22 cellular contexts compared by ENCODE assay signal in the genomic region with DNA sequence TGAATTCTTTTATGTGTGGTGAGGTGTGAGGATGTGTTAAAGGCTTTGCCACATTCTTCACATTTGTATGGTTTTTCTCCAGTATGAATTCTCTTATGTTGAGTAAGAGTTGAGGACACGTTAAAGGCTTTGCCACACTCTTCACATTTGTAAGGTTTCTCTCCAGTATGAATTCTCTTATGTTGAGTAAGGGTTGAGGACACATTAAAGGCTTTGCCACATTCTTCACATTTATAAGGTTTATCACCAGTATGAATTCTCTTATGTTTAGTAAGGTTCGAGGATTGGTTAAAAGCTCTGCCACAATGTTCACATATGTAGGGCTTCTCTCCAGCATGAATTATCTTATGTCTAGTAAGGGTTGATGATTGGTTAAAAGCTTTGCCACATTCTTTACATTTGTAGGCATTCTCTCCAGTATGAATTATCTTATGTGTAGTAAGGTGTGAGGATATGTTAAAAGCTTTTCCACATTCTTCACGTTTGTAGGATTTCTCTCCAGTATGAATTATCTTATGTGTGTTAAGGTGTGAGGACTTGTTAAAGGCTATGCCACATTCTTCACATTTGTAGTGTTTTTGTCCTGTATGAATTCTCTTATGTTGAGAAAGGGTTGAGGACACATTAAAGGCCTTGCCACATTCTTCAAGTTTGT. TPM values are rescaled to one million over a fixed set of nuclear protein-coding genes. Genes with fewer than 3 reads are reported as not detected.
DNase-seq lines count a peak whose midpoint lies in the region; ATAC-seq and TF ChIP-seq lines count a peak whose summit lies in the region.
"Had no signal": no experiment of that assay in that cellular context is flagged by ENCODE, and none has a peak within 500 bp of the region (broad histone marks: within the 10 kb centered on the region; RNA-seq: fewer than 3 reads in every experiment).

No MANE protein-coding gene starts in this region.

- H3K4me3 ChIP-seq in CD8-positive, alpha-beta memory T cell (ENCODE audit: low read length), result peak overlapping the region; percentile 27
- H3K4me3 ChIP-seq in HUES48 (ENCODE audit: low read depth, low read length) (peak overlapping the region; percentile 36), adipocyte (ENCODE audit: low read length) (peak overlapping the region; percentile 65), mesenchymal stem cell (ENCODE audit: insufficient read depth in 1 of 2, low read depth in 1 of 2, low read length in 2 of 2) (peak overlapping the region in 1 of 2 experiments; percentile 59), suprapubic skin (no peak overlapping the region)
- H3K4me3 ChIP-seq: heart left ventricle, prostate gland had no signal

- ATAC-seq in GM19328 (IDR thresholded peaks at IDR 0.05; ENCODE audit: unreplicated experiment), result no peak
- ATAC-seq: activated T-helper 17 cell treated with anti-CD3 and anti-CD28 coated beads, Interleukin-2, amount 50 U/mL, for 72 hours; heart left ventricle; left cardiac atrium; SK-N-SH treated with all-trans-retinoic acid at 6 μM for 48 hours; WTC11 had no signal

- H4K91ac ChIP-seq in mesenchymal stem cell (ENCODE audit: low read length), result no peak overlapping the region

- peaks cover 23 to 70% (median 63%) of the 10 kb centered on the region in 3 donors for H3K36me3 Mint-ChIP-seq in CD8-positive, alpha-beta memory T cell

- no peak overlapping the region for H3K27ac ChIP-seq in CD8-positive, alpha-beta memory T cell (ENCODE audit: low read depth, low read length)
- no peak overlapping the region for H3K27ac ChIP-seq in HUES48 (ENCODE audit: low read depth, low read length)
- no peak overlapping the region for H3K27ac ChIP-seq in mesenchymal stem cell (ENCODE audit: low read length, poor library complexity, severe bottlenecking)
- H3K27ac ChIP-seq in suprapubic skin, result no peak overlapping the region
- H3K27ac ChIP-seq: epithelial cell of prostate, heart left ventricle, neutrophil, prostate gland had no signal

- no peak for TF ChIP-seq POLR2A in suprapubic skin (IDR thresholded peaks at IDR 0.05)

- peaks cover 45% of the 10 kb centered on the region for H3K9me3 ChIP-seq in CD8-positive, alpha-beta memory T cell (ENCODE audit: low read length)
- H3K9me3 ChIP-seq in HUES48 (ENCODE audit: control insufficient read depth, insufficient read depth, low read length) (peaks cover 91% of the 10 kb centered on the region), adipocyte (ENCODE audit: control insufficient read depth, low read length) (peaks cover 98% of the 10 kb centered on the region), mesenchymal stem cell (ENCODE audit: control insufficient read depth, low read length) (peaks cover 95% of the 10 kb centered on the region), suprapubic skin (peaks cover 49% of the 10 kb centered on the region)
- H3K9me3 ChIP-seq: prostate gland had no signal

- H3K27ac Mint-ChIP-seq in CD8-positive, alpha-beta memory T cell, result no peak overlapping the region
- H3K27ac Mint-ChIP-seq: activated naive CD8-positive, alpha-beta T cell; activated T-helper 17 cell treated with anti-CD3 and anti-CD28 coated beads, Interleukin-2, amount 50 U/mL, for 72 hours; type B pancreatic cell; WTC11 had no signal

- H3K18ac ChIP-seq in mesenchymal stem cell (ENCODE audit: low read depth in 1 of 2, low read length in 2 of 2), result no peak overlapping the region

- H3K79me1 ChIP-seq in mesenchymal stem cell (replicated peaks; ENCODE audit: low read length, poor library complexity, severe bottlenecking), result peaks cover 6% of the 10 kb centered on the region

- no peak overlapping the region for H4K8ac ChIP-seq in mesenchymal stem cell (ENCODE audit: low read length)

- no peak overlapping the region for H3K4ac ChIP-seq in mesenchymal stem cell (ENCODE audit: low read depth in 1 of 2, low read length in 2 of 2)

- H3K27me3 Mint-ChIP-seq in CD8-positive, alpha-beta memory T cell, result no peaks in the 10 kb centered on the region
- H3K27me3 Mint-ChIP-seq: activated naive CD8-positive, alpha-beta T cell; activated T-helper 17 cell treated with anti-CD3 and anti-CD28 coated beads, Interleukin-2, amount 50 U/mL, for 72 hours; type B pancreatic cell had no signal

- peaks cover 10% of the 10 kb centered on the region for H3K36me3 ChIP-seq in CD8-positive, alpha-beta memory T cell (ENCODE audit: insufficient read depth, low read length)
- H3K36me3 ChIP-seq in HUES48 (ENCODE audit: control insufficient read depth, insufficient read depth, low read length), result peaks cover 95% of the 10 kb centered on the region
- peaks cover 48% of the 10 kb centered on the region for H3K36me3 ChIP-seq in adipocyte (ENCODE audit: control insufficient read depth, insufficient read depth, low read length, severe bottlenecking)
- peaks cover 27 to 32% of the 10 kb centered on the region in 2 experiments for H3K36me3 ChIP-seq in mesenchymal stem cell (ENCODE audit: control insufficient read depth in 1 of 2, insufficient read depth in 2 of 2, low read depth in 1 of 2, low read length in 2 of 2)
- H3K36me3 ChIP-seq in suprapubic skin, result peaks cover 46% of the 10 kb centered on the region

- POLR2A ChIA-PET in CD8-positive, alpha-beta memory T cell (lab: Charles Lee), result no interaction called here

- H3K4me3 Mint-ChIP-seq in CD8-positive, alpha-beta memory T cell, result no peak overlapping the region
- H3K4me3 Mint-ChIP-seq: activated naive CD8-positive, alpha-beta T cell; activated T-helper 17 cell treated with anti-CD3 and anti-CD28 coated beads, Interleukin-2, amount 50 U/mL, for 72 hours; type B pancreatic cell; WTC11 had no signal

- H3K4me2 ChIP-seq in mesenchymal stem cell (ENCODE audit: low read length, poor library complexity, severe bottlenecking), result no peak overlapping the region

- no peaks in the 10 kb centered on the region for H3K27me3 ChIP-seq in CD8-positive, alpha-beta memory T cell (ENCODE audit: insufficient read depth, low read length, poor library complexity, severe bottlenecking)
- H3K27me3 ChIP-seq in HUES48 (ENCODE audit: control insufficient read depth, insufficient read depth, low read length) (no peaks in the 10 kb centered on the region), adipocyte (replicated peaks; ENCODE audit: control insufficient read depth, insufficient read depth, low read length) (no peaks in the 10 kb centered on the region), mesenchymal stem cell (ENCODE audit: control insufficient read depth in 1 of 2, insufficient read depth in 1 of 2, low read length in 2 of 2) (no peaks in the 10 kb centered on the region), suprapubic skin (no peaks in the 10 kb centered on the region)
- H3K27me3 ChIP-seq: heart left ventricle, neutrophil had no signal

- DNase-seq in CD8-positive, alpha-beta memory T cell, result no peak
- DNase-seq in adipocyte (ENCODE audit: low read depth), result no peak
- peak; percentile 1 for DNase-seq in mesenchymal stem cell
- DNase-seq in suprapubic skin (ENCODE audit: low spot score in 2 of 2), result no peak
- DNase-seq in activated CD4-positive, alpha-beta T cell treated with anti-CD3 and anti-CD28 coated beads, Interleukin-2, amount 50 U/mL, for 1 hour, result no peak
- DNase-seq: activated CD4-positive, alpha-beta T cell treated with anti-CD3 and anti-CD28 coated beads, Interleukin-2, amount 50 U/mL, for 4 hours; cerebellar nuclear complex; heart left ventricle; KG1; left cardiac atrium; NCI-H1694; NCI-H69 had no signal

- H3K9me3 Mint-ChIP-seq in CD8-positive, alpha-beta memory T cell, result peaks cover 34 to 88% (median 79%) of the 10 kb centered on the region in 5 donors

- WGBS in mesenchymal stem cell, result 96% methylated on average over 2 of the region's 3 CpGs
- WGBS in suprapubic skin, result 96% methylated on average over 3 of the region's 3 CpGs

- no peak overlapping the region for H2AFZ ChIP-seq in mesenchymal stem cell (ENCODE audit: low read depth, low read length)

- H2BK15ac ChIP-seq in mesenchymal stem cell (ENCODE audit: low read depth, poor library complexity, severe bottlenecking), result no peak overlapping the region

- H3K4me1 ChIP-seq in CD8-positive, alpha-beta memory T cell (ENCODE audit: insufficient read depth, low read length), result no peaks in the 10 kb centered on the region
- no peaks in the 10 kb centered on the region for H3K4me1 ChIP-seq in HUES48 (ENCODE audit: control insufficient read depth, insufficient read depth, low read length)
- no peaks in the 10 kb centered on the region for H3K4me1 ChIP-seq in adipocyte (ENCODE audit: control insufficient read depth, insufficient read depth, low read length)
- H3K4me1 ChIP-seq in mesenchymal stem cell (ENCODE audit: control insufficient read depth, insufficient read depth, low read depth, low read length), result no peaks in the 10 kb centered on the region
- H3K4me1 ChIP-seq in suprapubic skin, result no peaks in the 10 kb centered on the region
- H3K4me1 ChIP-seq: heart left ventricle, prostate gland had no signal

- no peak overlapping the region for H3K9ac ChIP-seq in HUES48 (ENCODE audit: low read depth, low read length)
- H3K9ac ChIP-seq in adipocyte (ENCODE audit: low read length), result no peak overlapping the region
- H3K9ac ChIP-seq in mesenchymal stem cell (ENCODE audit: low read length), result no peak overlapping the region

- no peak overlapping the region for H3K23ac ChIP-seq in mesenchymal stem cell (ENCODE audit: low read length in 2 of 2)

- no peaks in the 10 kb centered on the region for H3K4me1 Mint-ChIP-seq in CD8-positive, alpha-beta memory T cell
- H3K4me1 Mint-ChIP-seq: activated T-helper 17 cell treated with anti-CD3 and anti-CD28 coated beads, Interleukin-2, amount 50 U/mL, for 72 hours; WTC11 had no signal

- no peak overlapping the region for H2AK5ac ChIP-seq in mesenchymal stem cell (ENCODE audit: low read length, severe bottlenecking)

- H3K14ac ChIP-seq in mesenchymal stem cell (ENCODE audit: low read length in 2 of 2), result no peak overlapping the region

- TF ChIP-seq EP300 in suprapubic skin (IDR thresholded peaks at IDR 0.05), result no peak

- H2BK5ac ChIP-seq in mesenchymal stem cell (ENCODE audit: low read depth, low read length, poor library complexity, severe bottlenecking), result no peak overlapping the region

- H2BK120ac ChIP-seq in mesenchymal stem cell (ENCODE audit: low read depth, low read length), result no peak overlapping the region

- CTCF ChIA-PET in CD8-positive, alpha-beta memory T cell (lab: Charles Lee), result no interaction called here

- TF ChIP-seq CTCF in suprapubic skin (IDR thresholded peaks at IDR 0.05), result no peak

- H2BK12ac ChIP-seq in mesenchymal stem cell (ENCODE audit: low read length in 2 of 2), result no peak overlapping the region

RNA-seq across cellular contexts. Expression of gene ZNF724, which starts 27.1 kb away (rescaled TPM):
- total RNA-seq in CD8-positive, alpha-beta memory T cell, result 10 to 100 TPM; 10.7 to 11.3 TPM
- polyA plus RNA-seq in CD8-positive, alpha-beta memory T cell, result 0.85 TPM
- polyA plus RNA-seq in mesenchymal stem cell (2013, experiment 1 of 2), result 1.8 TPM
- polyA plus RNA-seq in mesenchymal stem cell (2013, experiment 2 of 2), result 1.4 TPM
- total RNA-seq in suprapubic skin, result 1 to 10 TPM; 2.3 to 3.9 (median 3.3) TPM
